In the genomic region with DNA sequence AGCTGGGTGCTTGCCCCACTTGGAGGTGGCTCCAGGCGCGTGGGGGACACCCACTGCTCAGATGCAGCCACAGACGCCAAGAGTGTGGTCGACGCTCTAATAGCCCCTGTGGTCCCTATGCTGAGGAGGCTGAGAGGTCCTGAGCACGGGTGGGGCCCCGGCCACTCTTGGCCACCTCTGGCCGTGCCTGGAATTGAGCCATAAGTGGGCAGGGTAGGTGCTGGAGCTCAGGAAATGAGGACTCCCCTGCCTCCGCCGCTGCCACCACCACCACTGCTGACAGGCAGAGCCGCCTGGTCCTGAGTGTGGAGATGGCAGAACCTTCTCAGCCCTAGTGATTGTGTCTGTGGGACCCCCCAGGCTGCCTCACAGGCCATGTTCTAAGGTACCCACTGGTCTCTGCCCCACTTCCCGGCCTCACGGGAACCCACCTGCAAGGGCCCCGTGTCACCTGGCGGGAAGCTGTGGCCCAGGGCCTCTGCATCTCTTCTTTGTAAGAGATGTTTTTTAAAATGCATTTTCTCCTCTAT, we compare ENCODE assay signal across 2 cellular contexts.
TF ChIP-seq lines count a peak whose summit lies in the region.

No MANE protein-coding gene starts in this region.

TF ChIP-seq in WTC11, 78 proteins besides CTCF, POLR2A, EP300 and RAD21:
- TF ChIP-seq, protein P1, sequence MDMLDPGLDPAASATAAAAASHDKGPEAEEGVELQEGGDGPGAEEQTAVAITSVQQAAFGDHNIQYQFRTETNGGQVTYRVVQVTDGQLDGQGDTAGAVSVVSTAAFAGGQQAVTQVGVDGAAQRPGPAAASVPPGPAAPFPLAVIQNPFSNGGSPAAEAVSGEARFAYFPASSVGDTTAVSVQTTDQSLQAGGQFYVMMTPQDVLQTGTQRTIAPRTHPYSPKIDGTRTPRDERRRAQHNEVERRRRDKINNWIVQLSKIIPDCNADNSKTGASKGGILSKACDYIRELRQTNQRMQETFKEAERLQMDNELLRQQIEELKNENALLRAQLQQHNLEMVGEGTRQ (CRISPR knock-in tag; IDR thresholded peaks at IDR 0.05): no peak
- TF ChIP-seq ZNF416 (CRISPR knock-in tag; IDR thresholded peaks at IDR 0.05): peak; percentile 84; the same call in 1 of the 2 replicates
TF ChIP-seq in WTC11: peak in this region for 1.

TF ChIP-seq in H1, 55 proteins besides CTCF, POLR2A, EP300 and RAD21 (continued from another document):
- TF ChIP-seq, protein P2, sequence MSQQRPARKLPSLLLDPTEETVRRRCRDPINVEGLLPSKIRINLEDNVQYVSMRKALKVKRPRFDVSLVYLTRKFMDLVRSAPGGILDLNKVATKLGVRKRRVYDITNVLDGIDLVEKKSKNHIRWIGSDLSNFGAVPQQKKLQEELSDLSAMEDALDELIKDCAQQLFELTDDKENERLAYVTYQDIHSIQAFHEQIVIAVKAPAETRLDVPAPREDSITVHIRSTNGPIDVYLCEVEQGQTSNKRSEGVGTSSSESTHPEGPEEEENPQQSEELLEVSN (IDR thresholded peaks at IDR 0.05): no peak
- TF ChIP-seq BACH1 (IDR thresholded peaks at IDR 0.05; ENCODE audit: low read length): no peak
